1 cellular context compared by ENCODE assay signal in the genomic region with DNA sequence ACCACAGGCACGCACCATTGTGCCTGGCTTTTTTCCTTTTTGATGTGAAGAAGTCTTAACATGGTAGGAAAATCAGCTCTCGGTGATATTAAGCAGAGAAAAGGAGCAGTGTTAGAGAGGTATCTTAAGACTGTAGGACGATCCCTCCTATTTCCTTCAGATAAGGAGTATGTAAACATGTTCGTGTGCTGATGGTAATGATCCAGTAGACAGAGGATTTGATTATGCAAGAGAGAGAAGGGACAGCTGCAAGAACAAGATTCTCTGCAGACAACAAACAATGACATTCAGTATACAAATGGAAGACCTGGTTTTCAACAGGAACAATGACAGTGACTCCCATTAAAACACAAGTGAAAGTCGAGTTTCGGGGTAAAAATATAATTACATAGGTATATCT.
TF ChIP-seq lines count a peak whose summit lies in the region.

No MANE protein-coding gene starts in this region.

TF ChIP-seq in WTC11, 78 proteins besides CTCF, POLR2A, EP300 and RAD21 (continued from another document):
- no peak for TF ChIP-seq OVOL2 (CRISPR knock-in tag; IDR thresholded peaks at IDR 0.05; ENCODE audit: borderline replicate concordance)
- no peak for TF ChIP-seq GRHL2 (CRISPR knock-in tag; IDR thresholded peaks at IDR 0.05; ENCODE audit: insufficient replicate concordance, severe bottlenecking)
- TF ChIP-seq ZNF138 (CRISPR knock-in tag; conservative IDR thresholded peaks at IDR 0.05) = no peak
- TF ChIP-seq, protein P1, sequence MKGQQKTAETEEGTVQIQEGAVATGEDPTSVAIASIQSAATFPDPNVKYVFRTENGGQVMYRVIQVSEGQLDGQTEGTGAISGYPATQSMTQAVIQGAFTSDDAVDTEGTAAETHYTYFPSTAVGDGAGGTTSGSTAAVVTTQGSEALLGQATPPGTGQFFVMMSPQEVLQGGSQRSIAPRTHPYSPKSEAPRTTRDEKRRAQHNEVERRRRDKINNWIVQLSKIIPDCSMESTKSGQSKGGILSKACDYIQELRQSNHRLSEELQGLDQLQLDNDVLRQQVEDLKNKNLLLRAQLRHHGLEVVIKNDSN (CRISPR knock-in tag; IDR thresholded peaks at IDR 0.05) = no peak
- TF ChIP-seq TCF7 (CRISPR knock-in tag; IDR thresholded peaks at IDR 0.05; ENCODE audit: low read depth) = no peak
- TF ChIP-seq ZNF425 (CRISPR knock-in tag; conservative IDR thresholded peaks at IDR 0.05) = no peak
TF ChIP-seq in WTC11: peak in this region for 0.
